2 cellular contexts compared by ENCODE assay signal in genomic region chr1:46456411-46456963, GRCh38.
A peak's percentile ranks its signal among the peaks of the same experiment; 100 is the strongest.
TF ChIP-seq lines count a peak whose summit lies in the region.

No MANE protein-coding gene starts in this region.

TF ChIP-seq in H1, 55 proteins besides CTCF, POLR2A, EP300 and RAD21:
- TF ChIP-seq TEAD4 (IDR thresholded peaks at IDR 0.05; ENCODE audit: low read depth, low read length) (peak; percentile 66), RFX5 (IDR thresholded peaks at IDR 0.05; ENCODE audit: borderline replicate concordance, low read depth, low read length) (no peak)

TF ChIP-seq in HepG2, 621 proteins besides CTCF, POLR2A, EP300 and RAD21:
- TF ChIP-seq TBL1XR1 (IDR thresholded peaks at IDR 0.05; ENCODE audit: borderline replicate concordance, low read length, partially characterized antibody), result no peak
- TF ChIP-seq DR1 (CRISPR knock-in tag; IDR thresholded peaks at IDR 0.05), result no peak
- TF ChIP-seq GLMP (CRISPR knock-in tag; IDR thresholded peaks at IDR 0.05; ENCODE audit: borderline replicate concordance), result no peak
- no peak for TF ChIP-seq TERF1 (CRISPR knock-in tag; IDR thresholded peaks at IDR 0.05)
- no peak for TF ChIP-seq ZNF24 (IDR thresholded peaks at IDR 0.05)
- no peak for TF ChIP-seq MYNN (CRISPR knock-in tag; IDR thresholded peaks at IDR 0.05; ENCODE audit: low read depth)
- no peak for TF ChIP-seq HNRNPH1 (optimal IDR thresholded peaks at IDR 0.05; ENCODE audit: low read depth, low read length)
- TF ChIP-seq ZBTB21 (CRISPR knock-in tag; IDR thresholded peaks at IDR 0.05), result no peak
- no peak for TF ChIP-seq ZNF33A (CRISPR knock-in tag; IDR thresholded peaks at IDR 0.05; ENCODE audit: borderline replicate concordance)
- no peak for TF ChIP-seq MLXIP (CRISPR knock-in tag; IDR thresholded peaks at IDR 0.05; ENCODE audit: borderline replicate concordance)
- no peak for TF ChIP-seq E2F1 (CRISPR knock-in tag; IDR thresholded peaks at IDR 0.05)
- no peak for TF ChIP-seq RFX1 (IDR thresholded peaks at IDR 0.05)
- TF ChIP-seq ZNF580 (CRISPR knock-in tag; IDR thresholded peaks at IDR 0.05; ENCODE audit: borderline replicate concordance, low read depth), result no peak
- no peak for TF ChIP-seq CCDC6 (CRISPR knock-in tag; IDR thresholded peaks at IDR 0.05)
- TF ChIP-seq ZNF510 (CRISPR knock-in tag; IDR thresholded peaks at IDR 0.05; ENCODE audit: low read depth), result no peak
- no peak for TF ChIP-seq ZNF878 (CRISPR knock-in tag; IDR thresholded peaks at IDR 0.05)
- no peak for TF ChIP-seq LRRFIP1 (CRISPR knock-in tag; conservative IDR thresholded peaks at IDR 0.05)
- TF ChIP-seq ZNF354B (CRISPR knock-in tag; IDR thresholded peaks at IDR 0.05), result no peak
- no peak for TF ChIP-seq MAF1 (CRISPR knock-in tag; IDR thresholded peaks at IDR 0.05; ENCODE audit: borderline replicate concordance)
- TF ChIP-seq ZNF543 (CRISPR knock-in tag; IDR thresholded peaks at IDR 0.05), result no peak
